Comparison of ENCODE assay signal across 1 cellular context in the genomic region with DNA sequence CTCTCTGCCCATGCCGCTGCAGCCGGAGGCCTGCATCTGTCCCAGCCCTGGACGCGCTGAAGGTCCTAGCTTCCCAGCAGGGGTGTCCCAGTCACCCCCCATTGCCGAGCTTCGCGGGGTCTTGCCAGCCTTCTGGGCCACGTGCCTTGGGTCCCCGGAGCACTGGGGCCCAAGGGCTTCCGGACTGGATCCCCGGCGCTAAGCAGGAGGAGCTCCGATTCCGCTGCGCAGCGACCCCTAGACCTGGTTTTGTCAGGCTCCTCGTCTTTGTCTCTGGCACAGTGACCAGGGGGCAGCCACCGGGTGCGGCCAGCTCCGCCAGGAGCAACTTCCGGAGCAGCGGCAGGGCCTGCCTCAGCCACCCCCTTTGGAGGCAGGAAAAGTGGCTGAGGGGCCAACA.
A peak's percentile ranks its signal among the peaks of the same experiment; 100 is the strongest.
TF ChIP-seq lines count a peak whose summit lies in the region.

No MANE protein-coding gene starts in this region.

TF ChIP-seq in GM23338, 12 proteins besides CTCF, POLR2A, EP300 and RAD21 (continued from another document):
- TF ChIP-seq CREB1 (CRISPR knock-in tag; IDR thresholded peaks at IDR 0.05; ENCODE audit: low read depth) (no peak), EZH2phosphoT487 (IDR thresholded peaks at IDR 0.05; ENCODE audit: unreplicated experiment) (peak; percentile 49), EZH2 (IDR thresholded peaks at IDR 0.05; ENCODE audit: low read depth, unreplicated experiment) (peak; percentile 72), STAT1 (IDR thresholded peaks at IDR 0.05; ENCODE audit: unreplicated experiment) (no peak)
